Comparison of ENCODE assay signal across 1 cellular context in the genomic region with DNA sequence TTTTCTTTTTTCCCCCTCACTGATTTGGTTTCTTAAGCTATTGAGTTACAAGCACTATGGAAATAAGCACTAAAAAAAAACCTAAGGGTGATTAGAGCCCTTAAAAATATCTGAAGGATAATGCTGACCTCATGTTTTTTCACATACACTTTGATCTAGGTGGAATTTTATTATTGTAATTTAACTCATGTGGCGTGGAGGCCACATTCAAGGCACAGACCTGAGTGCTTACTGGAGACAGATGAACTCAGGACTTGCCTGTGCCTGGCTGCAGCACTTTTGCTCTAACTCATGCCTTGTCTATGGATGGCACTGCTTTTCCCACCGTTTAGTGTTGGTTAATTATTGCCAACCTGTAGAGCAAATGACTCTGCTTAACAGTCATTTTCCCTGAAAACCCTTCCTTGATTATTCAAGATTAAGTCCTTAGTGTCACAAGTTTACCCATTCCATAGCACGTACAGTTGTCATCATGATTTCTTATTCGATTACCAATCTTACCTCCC.
TF ChIP-seq lines count a peak whose summit lies in the region.

No MANE protein-coding gene starts in this region.

TF ChIP-seq in HepG2, 621 proteins besides CTCF, POLR2A, EP300 and RAD21 (continued from another document and continues in another):
- TF ChIP-seq, protein P1, sequence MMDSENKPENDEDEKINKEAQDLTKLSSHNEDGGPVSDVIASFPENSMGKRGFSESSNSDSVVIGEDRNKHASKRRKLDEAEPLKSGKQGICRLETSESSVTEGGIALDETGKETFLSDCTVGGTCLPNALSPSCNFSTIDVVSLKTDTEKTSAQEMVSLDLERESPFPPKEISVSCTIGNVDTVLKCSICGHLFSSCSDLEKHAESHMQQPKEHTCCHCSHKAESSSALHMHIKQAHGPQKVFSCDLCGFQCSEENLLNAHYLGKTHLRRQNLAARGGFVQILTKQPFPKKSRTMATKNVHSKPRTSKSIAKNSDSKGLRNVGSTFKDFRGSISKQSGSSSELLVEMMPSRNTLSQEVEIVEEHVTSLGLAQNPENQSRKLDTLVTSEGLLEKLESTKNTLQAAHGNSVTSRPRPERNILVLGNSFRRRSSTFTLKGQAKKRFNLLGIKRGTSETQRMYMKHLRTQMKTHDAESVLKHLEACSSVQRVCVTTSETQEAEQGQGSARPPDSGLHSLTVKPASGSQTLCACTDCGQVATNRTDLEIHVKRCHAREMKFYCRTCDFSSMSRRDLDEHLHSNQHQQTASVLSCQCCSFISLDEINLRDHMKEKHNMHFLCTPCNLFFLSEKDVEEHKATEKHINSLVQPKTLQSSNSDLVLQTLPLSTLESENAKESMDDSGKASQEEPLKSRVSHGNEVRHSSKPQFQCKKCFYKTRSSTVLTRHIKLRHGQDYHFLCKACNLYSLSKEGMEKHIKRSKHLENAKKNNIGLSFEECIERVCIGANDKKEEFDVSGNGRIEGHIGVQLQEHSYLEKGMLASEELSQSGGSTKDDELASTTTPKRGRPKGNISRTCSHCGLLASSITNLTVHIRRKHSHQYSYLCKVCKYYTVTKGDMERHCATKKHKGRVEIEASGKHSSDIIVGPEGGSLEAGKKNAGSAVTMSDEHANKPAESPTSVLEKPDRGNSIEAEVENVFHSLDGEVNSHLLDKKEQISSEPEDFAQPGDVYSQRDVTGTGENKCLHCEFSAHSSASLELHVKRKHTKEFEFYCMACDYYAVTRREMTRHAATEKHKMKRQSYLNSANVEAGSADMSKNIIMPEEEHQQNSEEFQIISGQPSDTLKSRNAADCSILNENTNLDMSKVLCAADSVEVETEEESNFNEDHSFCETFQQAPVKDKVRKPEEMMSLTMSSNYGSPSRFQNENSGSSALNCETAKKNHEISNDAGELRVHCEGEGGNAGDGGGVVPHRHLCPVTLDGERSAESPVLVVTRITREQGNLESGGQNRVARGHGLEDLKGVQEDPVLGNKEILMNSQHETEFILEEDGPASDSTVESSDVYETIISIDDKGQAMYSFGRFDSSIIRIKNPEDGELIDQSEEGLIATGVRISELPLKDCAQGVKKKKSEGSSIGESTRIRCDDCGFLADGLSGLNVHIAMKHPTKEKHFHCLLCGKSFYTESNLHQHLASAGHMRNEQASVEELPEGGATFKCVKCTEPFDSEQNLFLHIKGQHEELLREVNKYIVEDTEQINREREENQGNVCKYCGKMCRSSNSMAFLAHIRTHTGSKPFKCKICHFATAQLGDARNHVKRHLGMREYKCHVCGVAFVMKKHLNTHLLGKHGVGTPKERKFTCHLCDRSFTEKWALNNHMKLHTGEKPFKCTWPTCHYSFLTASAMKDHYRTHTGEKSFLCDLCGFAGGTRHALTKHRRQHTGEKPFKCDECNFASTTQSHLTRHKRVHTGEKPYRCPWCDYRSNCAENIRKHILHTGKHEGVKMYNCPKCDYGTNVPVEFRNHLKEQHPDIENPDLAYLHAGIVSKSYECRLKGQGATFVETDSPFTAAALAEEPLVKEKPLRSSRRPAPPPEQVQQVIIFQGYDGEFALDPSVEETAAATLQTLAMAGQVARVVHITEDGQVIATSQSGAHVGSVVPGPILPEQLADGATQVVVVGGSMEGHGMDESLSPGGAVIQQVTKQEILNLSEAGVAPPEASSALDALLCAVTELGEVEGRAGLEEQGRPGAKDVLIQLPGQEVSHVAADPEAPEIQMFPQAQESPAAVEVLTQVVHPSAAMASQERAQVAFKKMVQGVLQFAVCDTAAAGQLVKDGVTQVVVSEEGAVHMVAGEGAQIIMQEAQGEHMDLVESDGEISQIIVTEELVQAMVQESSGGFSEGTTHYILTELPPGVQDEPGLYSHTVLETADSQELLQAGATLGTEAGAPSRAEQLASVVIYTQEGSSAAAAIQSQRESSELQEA (CRISPR knock-in tag; IDR thresholded peaks at IDR 0.05; ENCODE audit: not compliant biosample characterization), result no peak
- 0 out of 2 replicates have a peak, but pooled peaks have one; percentile 46 for TF ChIP-seq ISL2 (CRISPR knock-in tag; IDR thresholded peaks at IDR 0.05)
- no peak for TF ChIP-seq NFE2 (CRISPR knock-in tag; IDR thresholded peaks at IDR 0.05)
- no peak for TF ChIP-seq ZFP82 (CRISPR knock-in tag; IDR thresholded peaks at IDR 0.05; ENCODE audit: borderline replicate concordance)
- no peak for TF ChIP-seq REXO4 (CRISPR knock-in tag; IDR thresholded peaks at IDR 0.05; ENCODE audit: borderline replicate concordance)
- peak; percentile 50 for TF ChIP-seq ZMYM4 (CRISPR knock-in tag; IDR thresholded peaks at IDR 0.05)
- TF ChIP-seq, protein P2, sequence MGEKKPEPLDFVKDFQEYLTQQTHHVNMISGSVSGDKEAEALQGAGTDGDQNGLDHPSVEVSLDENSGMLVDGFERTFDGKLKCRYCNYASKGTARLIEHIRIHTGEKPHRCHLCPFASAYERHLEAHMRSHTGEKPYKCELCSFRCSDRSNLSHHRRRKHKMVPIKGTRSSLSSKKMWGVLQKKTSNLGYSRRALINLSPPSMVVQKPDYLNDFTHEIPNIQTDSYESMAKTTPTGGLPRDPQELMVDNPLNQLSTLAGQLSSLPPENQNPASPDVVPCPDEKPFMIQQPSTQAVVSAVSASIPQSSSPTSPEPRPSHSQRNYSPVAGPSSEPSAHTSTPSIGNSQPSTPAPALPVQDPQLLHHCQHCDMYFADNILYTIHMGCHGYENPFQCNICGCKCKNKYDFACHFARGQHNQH (CRISPR knock-in tag; IDR thresholded peaks at IDR 0.05), result no peak
- TF ChIP-seq MIXL1 (CRISPR knock-in tag; IDR thresholded peaks at IDR 0.05), result peak; percentile 69; the same call in 1 of the 2 replicates
- no peak for TF ChIP-seq SRSF9 (IDR thresholded peaks at IDR 0.05; ENCODE audit: borderline replicate concordance, insufficient read depth, low read depth, low read length, poor library complexity, severe bottlenecking)
- TF ChIP-seq SIX1 (CRISPR knock-in tag; IDR thresholded peaks at IDR 0.05; ENCODE audit: borderline replicate concordance), result 0 out of 2 replicates have a peak, but pooled peaks have one; percentile 23
- TF ChIP-seq, protein P3, sequence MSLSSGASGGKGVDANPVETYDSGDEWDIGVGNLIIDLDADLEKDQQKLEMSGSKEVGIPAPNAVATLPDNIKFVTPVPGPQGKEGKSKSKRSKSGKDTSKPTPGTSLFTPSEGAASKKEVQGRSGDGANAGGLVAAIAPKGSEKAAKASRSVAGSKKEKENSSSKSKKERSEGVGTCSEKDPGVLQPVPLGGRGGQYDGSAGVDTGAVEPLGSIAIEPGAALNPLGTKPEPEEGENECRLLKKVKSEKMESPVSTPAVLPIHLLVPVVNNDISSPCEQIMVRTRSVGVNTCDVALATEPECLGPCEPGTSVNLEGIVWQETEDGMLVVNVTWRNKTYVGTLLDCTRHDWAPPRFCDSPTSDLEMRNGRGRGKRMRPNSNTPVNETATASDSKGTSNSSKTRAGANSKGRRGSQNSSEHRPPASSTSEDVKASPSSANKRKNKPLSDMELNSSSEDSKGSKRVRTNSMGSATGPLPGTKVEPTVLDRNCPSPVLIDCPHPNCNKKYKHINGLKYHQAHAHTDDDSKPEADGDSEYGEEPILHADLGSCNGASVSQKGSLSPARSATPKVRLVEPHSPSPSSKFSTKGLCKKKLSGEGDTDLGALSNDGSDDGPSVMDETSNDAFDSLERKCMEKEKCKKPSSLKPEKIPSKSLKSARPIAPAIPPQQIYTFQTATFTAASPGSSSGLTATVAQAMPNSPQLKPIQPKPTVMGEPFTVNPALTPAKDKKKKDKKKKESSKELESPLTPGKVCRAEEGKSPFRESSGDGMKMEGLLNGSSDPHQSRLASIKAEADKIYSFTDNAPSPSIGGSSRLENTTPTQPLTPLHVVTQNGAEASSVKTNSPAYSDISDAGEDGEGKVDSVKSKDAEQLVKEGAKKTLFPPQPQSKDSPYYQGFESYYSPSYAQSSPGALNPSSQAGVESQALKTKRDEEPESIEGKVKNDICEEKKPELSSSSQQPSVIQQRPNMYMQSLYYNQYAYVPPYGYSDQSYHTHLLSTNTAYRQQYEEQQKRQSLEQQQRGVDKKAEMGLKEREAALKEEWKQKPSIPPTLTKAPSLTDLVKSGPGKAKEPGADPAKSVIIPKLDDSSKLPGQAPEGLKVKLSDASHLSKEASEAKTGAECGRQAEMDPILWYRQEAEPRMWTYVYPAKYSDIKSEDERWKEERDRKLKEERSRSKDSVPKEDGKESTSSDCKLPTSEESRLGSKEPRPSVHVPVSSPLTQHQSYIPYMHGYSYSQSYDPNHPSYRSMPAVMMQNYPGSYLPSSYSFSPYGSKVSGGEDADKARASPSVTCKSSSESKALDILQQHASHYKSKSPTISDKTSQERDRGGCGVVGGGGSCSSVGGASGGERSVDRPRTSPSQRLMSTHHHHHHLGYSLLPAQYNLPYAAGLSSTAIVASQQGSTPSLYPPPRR (CRISPR knock-in tag; IDR thresholded peaks at IDR 0.05; ENCODE audit: borderline replicate concordance), result 0 out of 2 replicates have a peak, but pooled peaks have one; percentile 28
- TF ChIP-seq SMC3 (IDR thresholded peaks at IDR 0.05; ENCODE audit: low read length), result 0 out of 2 replicates have a peak, but pooled peaks have one; percentile 2
- TF ChIP-seq TAF1 (CRISPR knock-in tag; IDR thresholded peaks at IDR 0.05), result peak; percentile 41; the same call in 1 of the 2 replicates
- TF ChIP-seq MAFF (IDR thresholded peaks at IDR 0.05; ENCODE audit: low read depth, low read length), result peak; percentile 95
- no peak for TF ChIP-seq RAD51 (IDR thresholded peaks at IDR 0.05; ENCODE audit: borderline replicate concordance)
- 0 out of 2 replicates have a peak, but pooled peaks have one; percentile 31 for TF ChIP-seq SALL1 (CRISPR knock-in tag; IDR thresholded peaks at IDR 0.05)
- TF ChIP-seq, protein P4, sequence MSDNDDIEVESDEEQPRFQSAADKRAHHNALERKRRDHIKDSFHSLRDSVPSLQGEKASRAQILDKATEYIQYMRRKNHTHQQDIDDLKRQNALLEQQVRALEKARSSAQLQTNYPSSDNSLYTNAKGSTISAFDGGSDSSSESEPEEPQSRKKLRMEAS (IDR thresholded peaks at IDR 0.05), result peak; percentile 43
- no peak for TF ChIP-seq U2AF1 (optimal IDR thresholded peaks at IDR 0.05; ENCODE audit: low read depth, low read length)
- TF ChIP-seq ERF (CRISPR knock-in tag; IDR thresholded peaks at IDR 0.05), result peak; percentile 22; the same call in 1 of the 2 replicates
- TF ChIP-seq HOXA5 (CRISPR knock-in tag; IDR thresholded peaks at IDR 0.05), result no peak
- no peak for TF ChIP-seq ZNF605 (CRISPR knock-in tag; IDR thresholded peaks at IDR 0.05)
- TF ChIP-seq, protein P5, sequence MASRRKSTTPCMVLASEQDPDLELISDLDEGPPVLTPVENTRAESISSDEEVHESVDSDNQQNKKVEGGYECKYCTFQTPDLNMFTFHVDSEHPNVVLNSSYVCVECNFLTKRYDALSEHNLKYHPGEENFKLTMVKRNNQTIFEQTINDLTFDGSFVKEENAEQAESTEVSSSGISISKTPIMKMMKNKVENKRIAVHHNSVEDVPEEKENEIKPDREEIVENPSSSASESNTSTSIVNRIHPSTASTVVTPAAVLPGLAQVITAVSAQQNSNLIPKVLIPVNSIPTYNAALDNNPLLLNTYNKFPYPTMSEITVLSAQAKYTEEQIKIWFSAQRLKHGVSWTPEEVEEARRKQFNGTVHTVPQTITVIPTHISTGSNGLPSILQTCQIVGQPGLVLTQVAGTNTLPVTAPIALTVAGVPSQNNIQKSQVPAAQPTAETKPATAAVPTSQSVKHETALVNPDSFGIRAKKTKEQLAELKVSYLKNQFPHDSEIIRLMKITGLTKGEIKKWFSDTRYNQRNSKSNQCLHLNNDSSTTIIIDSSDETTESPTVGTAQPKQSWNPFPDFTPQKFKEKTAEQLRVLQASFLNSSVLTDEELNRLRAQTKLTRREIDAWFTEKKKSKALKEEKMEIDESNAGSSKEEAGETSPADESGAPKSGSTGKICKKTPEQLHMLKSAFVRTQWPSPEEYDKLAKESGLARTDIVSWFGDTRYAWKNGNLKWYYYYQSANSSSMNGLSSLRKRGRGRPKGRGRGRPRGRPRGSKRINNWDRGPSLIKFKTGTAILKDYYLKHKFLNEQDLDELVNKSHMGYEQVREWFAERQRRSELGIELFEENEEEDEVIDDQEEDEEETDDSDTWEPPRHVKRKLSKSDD (CRISPR knock-in tag; IDR thresholded peaks at IDR 0.05; ENCODE audit: low read depth), result no peak
- no peak for TF ChIP-seq TEAD2 (CRISPR knock-in tag; IDR thresholded peaks at IDR 0.05)
- no peak for TF ChIP-seq HDAC6 (IDR thresholded peaks at IDR 0.05; ENCODE audit: low read depth, low read length)
- TF ChIP-seq KDM1A (CRISPR knock-in tag; IDR thresholded peaks at IDR 0.05), result no peak
- TF ChIP-seq, protein P6, sequence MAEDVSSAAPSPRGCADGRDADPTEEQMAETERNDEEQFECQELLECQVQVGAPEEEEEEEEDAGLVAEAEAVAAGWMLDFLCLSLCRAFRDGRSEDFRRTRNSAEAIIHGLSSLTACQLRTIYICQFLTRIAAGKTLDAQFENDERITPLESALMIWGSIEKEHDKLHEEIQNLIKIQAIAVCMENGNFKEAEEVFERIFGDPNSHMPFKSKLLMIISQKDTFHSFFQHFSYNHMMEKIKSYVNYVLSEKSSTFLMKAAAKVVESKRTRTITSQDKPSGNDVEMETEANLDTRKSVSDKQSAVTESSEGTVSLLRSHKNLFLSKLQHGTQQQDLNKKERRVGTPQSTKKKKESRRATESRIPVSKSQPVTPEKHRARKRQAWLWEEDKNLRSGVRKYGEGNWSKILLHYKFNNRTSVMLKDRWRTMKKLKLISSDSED (CRISPR knock-in tag; IDR thresholded peaks at IDR 0.05), result no peak
- TF ChIP-seq MAFK (conservative IDR thresholded peaks at IDR 0.05 in 1 of 2, IDR thresholded peaks at IDR 0.05 in 1 of 2; ENCODE audit: low read length in 2 of 2), result peak; percentile 96 to 97
- TF ChIP-seq, protein P7, sequence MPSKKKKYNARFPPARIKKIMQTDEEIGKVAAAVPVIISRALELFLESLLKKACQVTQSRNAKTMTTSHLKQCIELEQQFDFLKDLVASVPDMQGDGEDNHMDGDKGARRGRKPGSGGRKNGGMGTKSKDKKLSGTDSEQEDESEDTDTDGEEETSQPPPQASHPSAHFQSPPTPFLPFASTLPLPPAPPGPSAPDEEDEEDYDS (CRISPR knock-in tag; IDR thresholded peaks at IDR 0.05), result peak; percentile 72
- TF ChIP-seq, protein P8, sequence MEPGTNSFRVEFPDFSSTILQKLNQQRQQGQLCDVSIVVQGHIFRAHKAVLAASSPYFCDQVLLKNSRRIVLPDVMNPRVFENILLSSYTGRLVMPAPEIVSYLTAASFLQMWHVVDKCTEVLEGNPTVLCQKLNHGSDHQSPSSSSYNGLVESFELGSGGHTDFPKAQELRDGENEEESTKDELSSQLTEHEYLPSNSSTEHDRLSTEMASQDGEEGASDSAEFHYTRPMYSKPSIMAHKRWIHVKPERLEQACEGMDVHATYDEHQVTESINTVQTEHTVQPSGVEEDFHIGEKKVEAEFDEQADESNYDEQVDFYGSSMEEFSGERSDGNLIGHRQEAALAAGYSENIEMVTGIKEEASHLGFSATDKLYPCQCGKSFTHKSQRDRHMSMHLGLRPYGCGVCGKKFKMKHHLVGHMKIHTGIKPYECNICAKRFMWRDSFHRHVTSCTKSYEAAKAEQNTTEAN (CRISPR knock-in tag; conservative IDR thresholded peaks at IDR 0.05), result no peak
- no peak for TF ChIP-seq ARNT2 (CRISPR knock-in tag; IDR thresholded peaks at IDR 0.05; ENCODE audit: low read depth)
- TF ChIP-seq NAIF1 (CRISPR knock-in tag; IDR thresholded peaks at IDR 0.05; ENCODE audit: borderline replicate concordance), result no peak
- TF ChIP-seq, protein P9, sequence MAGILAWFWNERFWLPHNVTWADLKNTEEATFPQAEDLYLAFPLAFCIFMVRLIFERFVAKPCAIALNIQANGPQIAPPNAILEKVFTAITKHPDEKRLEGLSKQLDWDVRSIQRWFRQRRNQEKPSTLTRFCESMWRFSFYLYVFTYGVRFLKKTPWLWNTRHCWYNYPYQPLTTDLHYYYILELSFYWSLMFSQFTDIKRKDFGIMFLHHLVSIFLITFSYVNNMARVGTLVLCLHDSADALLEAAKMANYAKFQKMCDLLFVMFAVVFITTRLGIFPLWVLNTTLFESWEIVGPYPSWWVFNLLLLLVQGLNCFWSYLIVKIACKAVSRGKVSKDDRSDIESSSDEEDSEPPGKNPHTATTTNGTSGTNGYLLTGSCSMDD (CRISPR knock-in tag; IDR thresholded peaks at IDR 0.05), result no peak
- no peak for TF ChIP-seq SUZ12 (IDR thresholded peaks at IDR 0.05; ENCODE audit: low read depth, low read length)
- no peak for TF ChIP-seq MTF1 (CRISPR knock-in tag; IDR thresholded peaks at IDR 0.05)
- no peak for TF ChIP-seq ZC3H13 (CRISPR knock-in tag; IDR thresholded peaks at IDR 0.05)
- TF ChIP-seq ZFP1 (CRISPR knock-in tag; IDR thresholded peaks at IDR 0.05), result no peak
